In the genomic region with DNA sequence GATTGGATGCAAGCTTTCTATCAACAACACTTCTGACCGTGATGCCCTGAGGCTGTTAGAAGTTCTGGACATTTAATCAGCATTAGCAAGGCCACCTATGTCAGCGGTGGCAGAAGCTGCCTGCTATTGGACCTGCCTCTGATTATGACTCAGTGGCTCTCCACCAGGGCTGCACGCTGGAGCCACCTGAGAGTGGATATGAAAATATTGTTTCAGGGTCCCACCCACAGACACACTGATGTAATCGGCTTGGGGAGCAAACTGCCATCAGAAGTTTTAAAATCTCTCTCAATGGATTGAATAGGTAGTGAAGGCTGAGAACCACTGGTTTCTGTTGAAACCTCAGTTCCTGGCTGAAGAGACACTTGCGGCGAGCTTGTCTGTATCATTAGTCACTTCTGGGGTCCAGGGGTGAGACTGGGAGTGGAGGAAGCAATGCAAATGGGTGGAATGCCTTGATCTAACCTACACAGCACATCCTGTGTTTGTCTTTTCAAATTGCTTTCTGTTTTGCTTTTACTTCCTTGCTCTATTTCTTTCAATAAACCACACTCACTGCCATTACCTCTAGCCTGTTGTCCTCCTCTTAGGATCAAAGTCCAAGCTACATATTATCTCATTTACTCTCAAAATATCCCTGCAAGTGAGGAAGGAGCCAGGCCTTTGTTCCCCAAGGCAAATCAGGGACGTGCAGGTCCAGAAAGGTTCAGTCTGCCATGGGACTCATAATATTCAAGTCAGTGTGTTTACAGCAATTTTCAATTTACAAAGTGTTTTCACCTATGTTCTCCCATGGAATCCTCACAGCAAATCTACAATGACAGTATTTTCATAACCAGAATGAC, we compare ENCODE assay signal across 7 cellular contexts. TPM values are rescaled to one million over a fixed set of nuclear protein-coding genes. Genes with fewer than 3 reads are reported as not detected.
A peak's percentile ranks its signal among the peaks of the same experiment; 100 is the strongest.
DNase-seq lines count a peak whose midpoint lies in the region; ATAC-seq, FAIRE-seq and TF ChIP-seq lines count a peak whose summit lies in the region.

No MANE protein-coding gene starts in this region.

- H3K79me2 ChIP-seq in HepG2 (ENCODE audit: insufficient read depth, low read length) = no peaks in the 10 kb centered on the region
- H3K79me2 ChIP-seq in neural progenitor cell (ENCODE audit: low read depth) = no peaks in the 10 kb centered on the region

- DNase-seq in activated T-cell treated with anti-CD3 and anti-CD28 coated beads for 4 hours (peak; percentile 40), HepG2 (ENCODE audit: low spot score) (peak; percentile 34), type B pancreatic cell (ENCODE audit: extremely low spot score, unreplicated experiment) (no peak), neural progenitor cell (ENCODE audit: low spot score) (no peak), NCI-H187 (lab: John Stamatoyannopoulos, UW) (no peak)

- H3K4me1 Mint-ChIP-seq in type B pancreatic cell (ENCODE audit: unreplicated experiment) = peaks cover 17% of the 10 kb centered on the region
- H3K4me1 Mint-ChIP-seq in neural progenitor cell = peaks cover 10% of the 10 kb centered on the region

- TF ChIP-seq CTCF in HepG2 (CRISPR knock-in tag; IDR thresholded peaks at IDR 0.05) = no peak
- no peak for TF ChIP-seq CTCF in type B pancreatic cell (conservative IDR thresholded peaks at IDR 0.05)
- no peak for TF ChIP-seq CTCF in neural progenitor cell (IDR thresholded peaks at IDR 0.05)

- peak overlapping the region; percentile 92 for H3K27ac Mint-ChIP-seq in type B pancreatic cell
- no peak overlapping the region for H3K27ac Mint-ChIP-seq in neural progenitor cell

- H3K27ac ChIP-seq in HepG2 (ENCODE audit: extremely low read length, insufficient read depth, low read length) (no peak overlapping the region), neural progenitor cell (no peak overlapping the region)

- H3K4me3 Mint-ChIP-seq in type B pancreatic cell (peak overlapping the region; percentile 50), neural progenitor cell (no peak overlapping the region)

- H3K4me3 ChIP-seq in HepG2 (replicated peaks in 1 of 3; ENCODE audit: insufficient read depth in 1 of 3, low read depth in 2 of 3, low read length in 3 of 3) = no peak overlapping the region
- H3K4me3 ChIP-seq in neural progenitor cell = no peak overlapping the region

- H3F3A ChIP-seq in neural progenitor cell (ENCODE audit: low read depth) = peaks cover 7% of the 10 kb centered on the region

- peaks cover 38% of the 10 kb centered on the region for H3K27me3 Mint-ChIP-seq in type B pancreatic cell
- H3K27me3 Mint-ChIP-seq in neural progenitor cell (ENCODE audit: insufficient read depth, low read depth) = peaks cover 24% of the 10 kb centered on the region

- no peak for TF ChIP-seq POLR2A in HepG2 (IDR thresholded peaks at IDR 0.05; ENCODE audit: insufficient read depth in 1 of 2, low read depth in 2 of 2, low read length in 2 of 2)

- peak; percentile 96 for ATAC-seq in GM19468 (IDR thresholded peaks at IDR 0.05; ENCODE audit: extremely low read depth, unreplicated experiment)
- ATAC-seq in HG03520 (IDR thresholded peaks at IDR 0.05; ENCODE audit: unreplicated experiment) = peak; percentile 95
- ATAC-seq in HepG2 = peak; percentile 23; the same call in 2 of the 3 replicates

- no peaks in the 10 kb centered on the region for H4K20me1 ChIP-seq in HepG2 (ENCODE audit: insufficient read depth, low read length)
- no peaks in the 10 kb centered on the region for H4K20me1 ChIP-seq in neural progenitor cell (ENCODE audit: low read depth)

- H3K4me1 ChIP-seq in HepG2 (ENCODE audit: insufficient read depth, low read length) (peaks cover 18% of the 10 kb centered on the region), neural progenitor cell (peaks cover 9% of the 10 kb centered on the region)

- WGBS in HepG2 (ENCODE audit: low lambda C conversion rate) = 4% methylated on average over 6 of the region's 7 CpGs

- CTCF ChIA-PET in HepG2 (lab: Yijun Ruan, JAX; ENCODE audit: low intra/inter-chr PET ratio, low total read pairs) = no interaction called here

- POLR2A ChIA-PET in HepG2 (lab: Yijun Ruan, JAX) = no interaction called here

- H3K27me3 ChIP-seq in HepG2 (ENCODE audit: control insufficient read depth in 1 of 2, insufficient read depth in 2 of 2, low read length in 2 of 2) = peaks cover 0 to 38% of the 10 kb centered on the region in 2 experiments; a peak in 4 of 5 replicates
- H3K27me3 ChIP-seq in neural progenitor cell = peaks cover 42% of the 10 kb centered on the region

- H2AFZ ChIP-seq in HepG2 (ENCODE audit: low read length) = no peak overlapping the region
- H2AFZ ChIP-seq in neural progenitor cell (replicated peaks) = no peak overlapping the region

- no peak for FAIRE-seq in HepG2 (lab: Jason Lieb, UNC)

- no peak overlapping the region for H3K4me2 ChIP-seq in HepG2 (ENCODE audit: low read depth, low read length)
- no peak overlapping the region for H3K4me2 ChIP-seq in neural progenitor cell

- in situ Hi-C loops in HepG2 (cut with HindIII; ENCODE audit: extremely low pct_ligation_motif_present, low pct_unique_long_range_greater_than_20kb) = no loop called here

- intact Hi-C loops in HepG2 (cut with micrococcal nuclease; ENCODE audit: unreplicated experiment) = no loop called here

- H3K9me3 ChIP-seq in HepG2 (ENCODE audit: low read length) (no peaks in the 10 kb centered on the region), neural progenitor cell (ENCODE audit: low read depth) (no peaks in the 10 kb centered on the region)

- TF ChIP-seq RAD21 in HepG2 (CRISPR knock-in tag; IDR thresholded peaks at IDR 0.05) = no peak

- H3K36me3 ChIP-seq in HepG2 (replicated peaks in 1 of 2; ENCODE audit: control insufficient read depth in 1 of 2, insufficient read depth in 2 of 2, low read length in 2 of 2) (no peaks in the 10 kb centered on the region), neural progenitor cell (no peaks in the 10 kb centered on the region)

- no peak for TF ChIP-seq EP300 in HepG2 (IDR thresholded peaks at IDR 0.05; ENCODE audit: low read depth in 2 of 2, low read length in 2 of 2)
- TF ChIP-seq EP300 in HepG2 (CRISPR knock-in tag; IDR thresholded peaks at IDR 0.05; ENCODE audit: borderline replicate concordance) = no peak

- H3K36me3 Mint-ChIP-seq in type B pancreatic cell (peaks cover 4% of the 10 kb centered on the region), neural progenitor cell (no peaks in the 10 kb centered on the region)

- H3K9ac ChIP-seq in HepG2 (ENCODE audit: insufficient read depth, low read depth, low read length) = no peak overlapping the region
- no peak overlapping the region for H3K9ac ChIP-seq in neural progenitor cell

- H3K9me3 Mint-ChIP-seq in type B pancreatic cell (no peaks in the 10 kb centered on the region), neural progenitor cell (no peaks in the 10 kb centered on the region)

- no TSS peak for BruUV-seq in HepG2 (replicated peaks; lab: Mats Ljungman, UMichigan)

TF ChIP-seq in HepG2, 621 proteins besides CTCF, POLR2A, EP300 and RAD21 (continues in another document):
- no peak for TF ChIP-seq ZNF496 (CRISPR knock-in tag; IDR thresholded peaks at IDR 0.05; ENCODE audit: insufficient replicate concordance)
- TF ChIP-seq ZNF713 (CRISPR knock-in tag; IDR thresholded peaks at IDR 0.05) = no peak
- TF ChIP-seq POGZ (CRISPR knock-in tag; IDR thresholded peaks at IDR 0.05) = no peak
- no peak for TF ChIP-seq SCMH1 (CRISPR knock-in tag; IDR thresholded peaks at IDR 0.05; ENCODE audit: borderline replicate concordance)
- TF ChIP-seq ZNF326 (CRISPR knock-in tag; IDR thresholded peaks at IDR 0.05; ENCODE audit: borderline replicate concordance) = no peak
- TF ChIP-seq, protein P1, sequence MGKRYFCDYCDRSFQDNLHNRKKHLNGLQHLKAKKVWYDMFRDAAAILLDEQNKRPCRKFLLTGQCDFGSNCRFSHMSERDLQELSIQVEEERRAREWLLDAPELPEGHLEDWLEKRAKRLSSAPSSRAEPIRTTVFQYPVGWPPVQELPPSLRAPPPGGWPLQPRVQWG (CRISPR knock-in tag; IDR thresholded peaks at IDR 0.05; ENCODE audit: borderline replicate concordance, low read depth) = no peak
- TF ChIP-seq ZNF746 (CRISPR knock-in tag; IDR thresholded peaks at IDR 0.05) = no peak
- no peak for TF ChIP-seq CAMTA2 (CRISPR knock-in tag; IDR thresholded peaks at IDR 0.05; ENCODE audit: borderline replicate concordance)

RNA-seq across cellular contexts. Expression of a gene that starts 4.2 kb away (rescaled TPM):
- not detected in 2 replicates for total RNA-seq in HepG2 (2016; rRNA removed; fragmentation: Illumina TruSeq; extraction: Trizol)
- not detected in 2 replicates for total RNA-seq in HepG2 (2016; cell fraction: cytosol; rRNA removed; fragmentation: Illumina TruSeq; extraction: Trizol; ENCODE audit: low read depth)
- not detected in 2 replicates for total RNA-seq in HepG2 (2016; cell fraction: insoluble cytoplasmic fraction; rRNA removed; fragmentation: Illumina TruSeq; extraction: Trizol)
- not detected in 2 replicates for total RNA-seq in HepG2 (2016; cell fraction: membrane; rRNA removed; fragmentation: Illumina TruSeq; extraction: Trizol)
- total RNA-seq in HepG2 (2016; cell fraction: nucleus; rRNA removed; fragmentation: Illumina TruSeq; extraction: Trizol) = not detected in 2 replicates
- polyA plus RNA-seq in HepG2 (2011; rRNA removed) = not detected in 2 replicates
- polyA plus RNA-seq in HepG2 (2011; cell fraction: cytosol; rRNA removed) = not detected in 2 replicates
- polyA plus RNA-seq in HepG2 (2011; cell fraction: nucleus; rRNA removed) = not detected in 2 replicates
- not detected in 2 replicates for polyA plus RNA-seq in HepG2 (2012)
- polyA plus RNA-seq in HepG2 (2016; cell fraction: cytosol; fragmentation: Illumina TruSeq; extraction: Trizol; ENCODE audit: low read depth) = not detected in 2 replicates
- not detected in 2 replicates for polyA plus RNA-seq in HepG2 (2016; cell fraction: insoluble cytoplasmic fraction; fragmentation: Illumina TruSeq; extraction: Trizol; ENCODE audit: low read depth)
- polyA plus RNA-seq in HepG2 (2016; cell fraction: membrane; fragmentation: Illumina TruSeq; extraction: Trizol; ENCODE audit: low read depth) = not detected in 2 replicates
- polyA plus RNA-seq in HepG2 (2016; cell fraction: nucleus; fragmentation: Illumina TruSeq; extraction: Trizol; ENCODE audit: insufficient read depth, low read depth) = not detected in 2 replicates
- polyA minus RNA-seq in HepG2 (2011; rRNA and poly(A)+ RNA removed; ENCODE audit: low replicate concordance) = 2.3 TPM in 1 of 2 replicates, not detected in the other
- not detected in 2 replicates for polyA minus RNA-seq in HepG2 (2011; cell fraction: cytosol; rRNA and poly(A)+ RNA removed)
- polyA minus RNA-seq in HepG2 (2011; cell fraction: nucleus; rRNA and poly(A)+ RNA removed) = not detected in 2 replicates
- total RNA-seq in type B pancreatic cell (ENCODE audit: low replicate concordance) = 31.3 and 75.8 TPM in 2 replicates
- 0.06 TPM in 1 of 2 replicates, not detected in the other for total RNA-seq in neural progenitor cell (ENCODE audit: low replicate concordance)

Comparison
In these comparisons a context has a peak if more than half of its experiments do, and no peak if none do; other contexts are left out.
1. ATAC-seq: peak in every context shown above with its lines; median percentile 96 in GM19468; 95 in HG03520; 23 in HepG2.
2. DNase-seq: peak in activated T-cell treated with anti-CD3 and anti-CD28 coated beads for 4 hours (single experiment) and HepG2 (single experiment); none in type B pancreatic cell (single experiment), neural progenitor cell (single experiment) and NCI-H187 (0 of 2).
3. RNA of a gene that starts 4.2 kb away (total RNA-seq): 31.3 to 75.8 TPM in type B pancreatic cell; 0.06 TPM in neural progenitor cell and not detected in HepG2; every median in the first group is over 10 times any median in the second.